15 cellular contexts compared by ENCODE assay signal in genomic region chr6:34305982-34306702, GRCh38. TPM values are rescaled to one million over a fixed set of nuclear protein-coding genes. Genes with fewer than 3 reads are reported as not detected.
DNase-seq lines count a peak whose midpoint lies in the region; ATAC-seq and TF ChIP-seq lines count a peak whose summit lies in the region.
"Had no signal": no experiment of that assay in that cellular context is flagged by ENCODE, and none has a peak within 500 bp of the region (broad histone marks: within the 10 kb centered on the region; RNA-seq: fewer than 3 reads in every experiment).

No MANE protein-coding gene starts in this region.

- peaks cover 10 to 17% (median 16%) of the 10 kb centered on the region in 3 donors for H3K4me1 Mint-ChIP-seq in CD8-positive, alpha-beta memory T cell
- peaks cover 25% of the 10 kb centered on the region for H3K4me1 Mint-ChIP-seq in Caco-2 (ENCODE audit: low read depth, unreplicated experiment)

- no peaks in the 10 kb centered on the region for H3K9me3 ChIP-seq in CD8-positive, alpha-beta memory T cell (ENCODE audit: low read length)
- no peaks in the 10 kb centered on the region for H3K9me3 ChIP-seq in Caco-2

- CTCF ChIA-PET in CD8-positive, alpha-beta memory T cell (lab: Charles Lee): no interaction called here
- CTCF ChIA-PET in Caco-2 (lab: Charles Lee): no interaction called here

- no peaks in the 10 kb centered on the region for H3K4me1 ChIP-seq in CD8-positive, alpha-beta memory T cell (ENCODE audit: insufficient read depth, low read length)
- peaks cover 22% of the 10 kb centered on the region for H3K4me1 ChIP-seq in Caco-2

- no peaks in the 10 kb centered on the region for H3K27me3 Mint-ChIP-seq in CD8-positive, alpha-beta memory T cell
- H3K27me3 Mint-ChIP-seq in Caco-2 (ENCODE audit: insufficient read depth, unreplicated experiment): no peaks in the 10 kb centered on the region
- H3K27me3 Mint-ChIP-seq: naive B cell had no signal

- H3K9me3 Mint-ChIP-seq in CD8-positive, alpha-beta memory T cell: no peaks in the 10 kb centered on the region
- no peaks in the 10 kb centered on the region for H3K9me3 Mint-ChIP-seq in Caco-2 (ENCODE audit: unreplicated experiment)
- H3K9me3 Mint-ChIP-seq: activated T-helper 1 cell treated with anti-CD3 and anti-CD28 coated beads, Interleukin-12 subunit alpha, Interleukin-12 subunit beta, Interleukin-2, Interleukin-4 antibody, amounts not matched to agents 30 ng/mL and 10 ng/mL and 1 ng/mL, durations not matched to agents 14 hours and 24 hours and 36 hours; naive B cell; WTC11 had no signal

- no peak for DNase-seq in CD8-positive, alpha-beta memory T cell
- DNase-seq in NCI-H82 treated with DMSO at 0.1 percent for 48 hours (lab: John Stamatoyannopoulos, UW; ENCODE audit: unreplicated experiment) (peak; percentile 93), fibroblast of mammary gland (ENCODE audit: low read depth) (peak; percentile 22), omental fat pad (ENCODE audit: low spot score) (no peak), Caco-2 (no peak)
- no peak for DNase-seq in NK-92 treated with Interleukin-12 subunit alpha and Interleukin-12 subunit beta, amount 100 ng/mL, for 24 hours (lab: John Stamatoyannopoulos, UW)
- no peak for DNase-seq in effector CD4-positive, alpha-beta T cell
- no peak for DNase-seq in stimulated activated CD4-positive, alpha-beta T cell treated with anti-CD3 and anti-CD28 coated beads, Interleukin-2, amount 100 ng/mL, for 48 hours
- DNase-seq: cortex of kidney; HCEC 1CT; naive B cell; NCI-H1048; stimulated activated CD4-positive, alpha-beta T cell treated with anti-CD3 and anti-CD28 coated beads, Interleukin-4, amount 100 ng/mL, for 1 hour had no signal

- H3K27me3 ChIP-seq in CD8-positive, alpha-beta memory T cell (ENCODE audit: insufficient read depth, low read length, poor library complexity, severe bottlenecking): no peaks in the 10 kb centered on the region
- H3K27me3 ChIP-seq in Caco-2 (replicated peaks; ENCODE audit: control insufficient read depth, insufficient read depth, low read length): no peaks in the 10 kb centered on the region

- no peak for TF ChIP-seq CTCF in fibroblast of mammary gland (conservative IDR thresholded peaks at IDR 0.05; ENCODE audit: control insufficient read depth, insufficient read depth, low read depth, low read length)
- no peak for TF ChIP-seq CTCF in omental fat pad (IDR thresholded peaks at IDR 0.05)
- no peak for TF ChIP-seq CTCF in Caco-2 (IDR thresholded peaks at IDR 0.05; ENCODE audit: insufficient read depth in 1 of 2, low read depth in 1 of 2, low read length in 1 of 2, severe bottlenecking in 1 of 2, unreplicated experiment in 1 of 2)

- H3K4me3 Mint-ChIP-seq in CD8-positive, alpha-beta memory T cell: no peak overlapping the region
- H3K4me3 Mint-ChIP-seq in Caco-2 (ENCODE audit: unreplicated experiment): no peak overlapping the region
- H3K4me3 Mint-ChIP-seq: activated T-helper 1 cell treated with anti-CD3 and anti-CD28 coated beads, Interleukin-12 subunit alpha, Interleukin-12 subunit beta, Interleukin-2, Interleukin-4 antibody, amounts not matched to agents 30 ng/mL and 10 ng/mL and 1 ng/mL, durations not matched to agents 14 hours and 24 hours and 36 hours; naive B cell; WTC11 had no signal

- H3K4me3 ChIP-seq in CD8-positive, alpha-beta memory T cell (ENCODE audit: low read length): no peak overlapping the region
- H3K4me3 ChIP-seq in fibroblast of mammary gland (ENCODE audit: control insufficient read depth, low read depth, low read length): no peak overlapping the region
- H3K4me3 ChIP-seq in Caco-2 (ENCODE audit: low read depth, low read length): no peak overlapping the region

- H3K27ac Mint-ChIP-seq in CD8-positive, alpha-beta memory T cell: no peak overlapping the region
- H3K27ac Mint-ChIP-seq in Caco-2 (ENCODE audit: unreplicated experiment): no peak overlapping the region
- H3K27ac Mint-ChIP-seq: activated T-helper 1 cell treated with anti-CD3 and anti-CD28 coated beads, Interleukin-12 subunit alpha, Interleukin-12 subunit beta, Interleukin-2, Interleukin-4 antibody, amounts not matched to agents 30 ng/mL and 10 ng/mL and 1 ng/mL, durations not matched to agents 14 hours and 24 hours and 36 hours; WTC11 had no signal

- peaks cover 0 to 4% (median 4%) of the 10 kb centered on the region in 3 donors for H3K36me3 Mint-ChIP-seq in CD8-positive, alpha-beta memory T cell
- no peaks in the 10 kb centered on the region for H3K36me3 Mint-ChIP-seq in Caco-2 (ENCODE audit: insufficient read depth, unreplicated experiment)
- H3K36me3 Mint-ChIP-seq: naive B cell, WTC11 had no signal

- POLR2A ChIA-PET in CD8-positive, alpha-beta memory T cell (lab: Charles Lee): no interaction called here
- POLR2A ChIA-PET in Caco-2 (lab: Charles Lee): no interaction called here

- no TSS peak for BruUV-seq in Caco-2 (replicated peaks; lab: Mats Ljungman, UMichigan)

- H3K27ac ChIP-seq in CD8-positive, alpha-beta memory T cell (ENCODE audit: low read depth, low read length): peak overlapping the region; percentile 45

- intact Hi-C loops in Caco-2 (cut with micrococcal nuclease; ENCODE audit: unreplicated experiment): no loop called here

- ATAC-seq in omental fat pad (ENCODE audit: low FRiP score): peak; percentile 37
- ATAC-seq: WTC11 had no signal

- H3K36me3 ChIP-seq in CD8-positive, alpha-beta memory T cell (ENCODE audit: insufficient read depth, low read length): peaks cover 4% of the 10 kb centered on the region
- no peaks in the 10 kb centered on the region for H3K36me3 ChIP-seq in Caco-2 (ENCODE audit: control insufficient read depth, insufficient read depth, low read length)

RNA-seq across cellular contexts. Expression of gene SMIM29, which starts 57.3 kb away (rescaled TPM):
- total RNA-seq in CD8-positive, alpha-beta memory T cell: 10 to 100 TPM; 23.0 to 26.0 TPM
- 62.5 TPM for polyA plus RNA-seq in CD8-positive, alpha-beta memory T cell
- total RNA-seq in omental fat pad: 10 to 100 TPM; 11.8 to 23.8 (median 17.2) TPM
- 14.3 and 16.0 TPM in 2 replicates for total RNA-seq in Caco-2 (2022)

Comparison
In these comparisons a context has a peak if more than half of its experiments do, and no peak if none do; other contexts are left out.
1. DNase-seq: peak in NCI-H82 treated with DMSO at 0.1 percent for 48 hours (single experiment) and fibroblast of mammary gland (single experiment); none in CD8-positive, alpha-beta memory T cell (0 of 5), omental fat pad (single experiment), NK-92 treated with Interleukin-12 subunit alpha and Interleukin-12 subunit beta, amount 100 ng/mL, for 24 hours (single experiment), Caco-2 (0 of 2), effector CD4-positive, alpha-beta T cell (single experiment) and stimulated activated CD4-positive, alpha-beta T cell treated with anti-CD3 and anti-CD28 coated beads, Interleukin-2, amount 100 ng/mL, for 48 hours (0 of 2).